1 cellular context compared by ENCODE assay signal in the genomic region with DNA sequence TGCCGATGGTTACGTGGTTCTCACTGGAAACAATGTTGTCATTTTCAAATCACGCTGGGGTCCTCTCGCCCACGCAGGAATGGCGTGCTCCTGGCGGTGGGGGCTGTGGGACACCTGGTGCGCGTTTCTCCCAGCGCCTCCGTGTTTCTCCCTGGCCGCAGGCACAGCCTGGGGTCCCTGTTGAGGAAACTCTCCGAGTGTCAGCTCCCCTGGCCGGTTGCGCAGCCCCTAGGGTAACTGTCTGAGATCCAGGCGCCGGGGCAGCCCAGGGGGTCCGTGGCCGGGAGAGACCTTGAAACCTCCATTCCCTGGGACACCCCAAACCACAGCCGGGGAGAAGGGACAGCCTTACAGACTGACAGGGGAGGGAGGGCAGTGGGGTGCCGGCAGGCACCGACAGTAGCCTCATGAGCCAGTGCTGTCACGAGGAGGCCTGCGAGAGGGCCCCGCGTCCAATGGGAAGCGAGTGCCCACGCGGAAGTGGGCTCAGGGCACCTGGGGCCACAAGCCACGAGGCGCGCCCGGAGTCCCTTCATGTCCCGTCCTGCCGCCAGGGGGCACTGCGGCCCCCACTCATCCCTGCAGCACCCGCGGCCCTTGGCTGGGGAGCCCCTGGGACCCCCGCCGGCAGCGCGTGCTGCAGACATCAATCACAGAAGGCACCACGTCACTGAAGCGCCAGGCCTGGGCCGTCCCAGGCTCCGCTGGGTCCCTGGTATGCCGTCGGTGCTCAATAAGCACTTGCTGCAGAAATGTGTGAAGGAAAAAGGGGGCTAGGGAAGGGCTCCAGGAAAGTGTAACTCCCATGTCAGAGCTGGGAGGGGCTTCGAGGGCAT.
TF ChIP-seq lines count a peak whose summit lies in the region.

No MANE protein-coding gene starts in this region.

TF ChIP-seq in HepG2, 621 proteins besides CTCF, POLR2A, EP300 and RAD21 (continued from another document and continues in another):
- TF ChIP-seq, protein P1, sequence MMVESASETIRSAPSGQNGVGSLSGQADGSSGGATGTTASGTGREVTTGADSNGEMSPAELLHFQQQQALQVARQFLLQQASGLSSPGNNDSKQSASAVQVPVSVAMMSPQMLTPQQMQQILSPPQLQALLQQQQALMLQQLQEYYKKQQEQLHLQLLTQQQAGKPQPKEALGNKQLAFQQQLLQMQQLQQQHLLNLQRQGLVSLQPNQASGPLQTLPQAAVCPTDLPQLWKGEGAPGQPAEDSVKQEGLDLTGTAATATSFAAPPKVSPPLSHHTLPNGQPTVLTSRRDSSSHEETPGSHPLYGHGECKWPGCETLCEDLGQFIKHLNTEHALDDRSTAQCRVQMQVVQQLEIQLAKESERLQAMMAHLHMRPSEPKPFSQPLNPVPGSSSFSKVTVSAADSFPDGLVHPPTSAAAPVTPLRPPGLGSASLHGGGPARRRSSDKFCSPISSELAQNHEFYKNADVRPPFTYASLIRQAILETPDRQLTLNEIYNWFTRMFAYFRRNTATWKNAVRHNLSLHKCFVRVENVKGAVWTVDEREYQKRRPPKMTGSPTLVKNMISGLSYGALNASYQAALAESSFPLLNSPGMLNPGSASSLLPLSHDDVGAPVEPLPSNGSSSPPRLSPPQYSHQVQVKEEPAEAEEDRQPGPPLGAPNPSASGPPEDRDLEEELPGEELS (CRISPR knock-in tag; IDR thresholded peaks at IDR 0.05): no peak
- TF ChIP-seq MZF1 (CRISPR knock-in tag; IDR thresholded peaks at IDR 0.05; ENCODE audit: borderline replicate concordance): no peak
- TF ChIP-seq, protein P2, sequence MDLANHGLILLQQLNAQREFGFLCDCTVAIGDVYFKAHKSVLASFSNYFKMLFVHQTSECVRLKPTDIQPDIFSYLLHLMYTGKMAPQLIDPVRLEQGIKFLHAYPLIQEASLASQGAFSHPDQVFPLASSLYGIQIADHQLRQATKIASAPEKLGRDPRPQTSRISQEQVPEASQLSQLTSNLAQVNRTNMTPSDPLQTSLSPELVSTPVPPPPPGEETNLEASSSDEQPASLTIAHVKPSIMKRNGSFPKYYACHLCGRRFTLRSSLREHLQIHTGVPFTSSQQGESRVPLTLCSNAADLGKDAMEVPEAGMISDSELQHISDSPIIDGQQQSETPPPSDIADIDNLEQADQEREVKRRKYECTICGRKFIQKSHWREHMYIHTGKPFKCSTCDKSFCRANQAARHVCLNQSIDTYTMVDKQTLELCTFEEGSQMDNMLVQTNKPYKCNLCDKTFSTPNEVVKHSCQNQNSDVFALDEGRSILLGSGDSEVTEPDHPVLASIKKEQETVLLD (CRISPR knock-in tag; IDR thresholded peaks at IDR 0.05; ENCODE audit: low read depth): no peak
- TF ChIP-seq, protein P3, sequence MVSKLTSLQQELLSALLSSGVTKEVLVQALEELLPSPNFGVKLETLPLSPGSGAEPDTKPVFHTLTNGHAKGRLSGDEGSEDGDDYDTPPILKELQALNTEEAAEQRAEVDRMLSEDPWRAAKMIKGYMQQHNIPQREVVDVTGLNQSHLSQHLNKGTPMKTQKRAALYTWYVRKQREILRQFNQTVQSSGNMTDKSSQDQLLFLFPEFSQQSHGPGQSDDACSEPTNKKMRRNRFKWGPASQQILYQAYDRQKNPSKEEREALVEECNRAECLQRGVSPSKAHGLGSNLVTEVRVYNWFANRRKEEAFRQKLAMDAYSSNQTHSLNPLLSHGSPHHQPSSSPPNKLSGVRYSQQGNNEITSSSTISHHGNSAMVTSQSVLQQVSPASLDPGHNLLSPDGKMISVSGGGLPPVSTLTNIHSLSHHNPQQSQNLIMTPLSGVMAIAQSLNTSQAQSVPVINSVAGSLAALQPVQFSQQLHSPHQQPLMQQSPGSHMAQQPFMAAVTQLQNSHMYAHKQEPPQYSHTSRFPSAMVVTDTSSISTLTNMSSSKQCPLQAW (CRISPR knock-in tag; IDR thresholded peaks at IDR 0.05): no peak
- TF ChIP-seq FOXM1 (CRISPR knock-in tag; IDR thresholded peaks at IDR 0.05): no peak
- 0 out of 2 replicates have a peak, but pooled peaks have one; percentile 20 for TF ChIP-seq ARHGAP35 (CRISPR knock-in tag; IDR thresholded peaks at IDR 0.05; ENCODE audit: borderline replicate concordance)
- TF ChIP-seq SP5 (CRISPR knock-in tag; IDR thresholded peaks at IDR 0.05; ENCODE audit: borderline replicate concordance, low read depth): no peak
- TF ChIP-seq ZNF572 (CRISPR knock-in tag; IDR thresholded peaks at IDR 0.05): no peak
- TF ChIP-seq ZNF205 (CRISPR knock-in tag; IDR thresholded peaks at IDR 0.05): no peak
- no peak for TF ChIP-seq ZFP62 (CRISPR knock-in tag; IDR thresholded peaks at IDR 0.05)
- TF ChIP-seq, protein P4, sequence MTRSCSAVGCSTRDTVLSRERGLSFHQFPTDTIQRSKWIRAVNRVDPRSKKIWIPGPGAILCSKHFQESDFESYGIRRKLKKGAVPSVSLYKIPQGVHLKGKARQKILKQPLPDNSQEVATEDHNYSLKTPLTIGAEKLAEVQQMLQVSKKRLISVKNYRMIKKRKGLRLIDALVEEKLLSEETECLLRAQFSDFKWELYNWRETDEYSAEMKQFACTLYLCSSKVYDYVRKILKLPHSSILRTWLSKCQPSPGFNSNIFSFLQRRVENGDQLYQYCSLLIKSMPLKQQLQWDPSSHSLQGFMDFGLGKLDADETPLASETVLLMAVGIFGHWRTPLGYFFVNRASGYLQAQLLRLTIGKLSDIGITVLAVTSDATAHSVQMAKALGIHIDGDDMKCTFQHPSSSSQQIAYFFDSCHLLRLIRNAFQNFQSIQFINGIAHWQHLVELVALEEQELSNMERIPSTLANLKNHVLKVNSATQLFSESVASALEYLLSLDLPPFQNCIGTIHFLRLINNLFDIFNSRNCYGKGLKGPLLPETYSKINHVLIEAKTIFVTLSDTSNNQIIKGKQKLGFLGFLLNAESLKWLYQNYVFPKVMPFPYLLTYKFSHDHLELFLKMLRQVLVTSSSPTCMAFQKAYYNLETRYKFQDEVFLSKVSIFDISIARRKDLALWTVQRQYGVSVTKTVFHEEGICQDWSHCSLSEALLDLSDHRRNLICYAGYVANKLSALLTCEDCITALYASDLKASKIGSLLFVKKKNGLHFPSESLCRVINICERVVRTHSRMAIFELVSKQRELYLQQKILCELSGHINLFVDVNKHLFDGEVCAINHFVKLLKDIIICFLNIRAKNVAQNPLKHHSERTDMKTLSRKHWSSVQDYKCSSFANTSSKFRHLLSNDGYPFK (CRISPR knock-in tag; IDR thresholded peaks at IDR 0.05; ENCODE audit: borderline replicate concordance): no peak
- TF ChIP-seq ZNF580 (CRISPR knock-in tag; IDR thresholded peaks at IDR 0.05; ENCODE audit: borderline replicate concordance, low read depth): 0 out of 2 replicates have a peak, but pooled peaks have one; percentile 26
- TF ChIP-seq ZNF552 (CRISPR knock-in tag; IDR thresholded peaks at IDR 0.05; ENCODE audit: borderline replicate concordance): no peak
- TF ChIP-seq, protein P5, sequence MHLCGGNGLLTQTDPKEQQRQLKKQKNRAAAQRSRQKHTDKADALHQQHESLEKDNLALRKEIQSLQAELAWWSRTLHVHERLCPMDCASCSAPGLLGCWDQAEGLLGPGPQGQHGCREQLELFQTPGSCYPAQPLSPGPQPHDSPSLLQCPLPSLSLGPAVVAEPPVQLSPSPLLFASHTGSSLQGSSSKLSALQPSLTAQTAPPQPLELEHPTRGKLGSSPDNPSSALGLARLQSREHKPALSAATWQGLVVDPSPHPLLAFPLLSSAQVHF (CRISPR knock-in tag; IDR thresholded peaks at IDR 0.05): no peak
- TF ChIP-seq ZNF766 (CRISPR knock-in tag; IDR thresholded peaks at IDR 0.05; ENCODE audit: borderline replicate concordance): no peak
- TF ChIP-seq THAP7 (CRISPR knock-in tag; IDR thresholded peaks at IDR 0.05): no peak
- no peak for TF ChIP-seq SMC3 (IDR thresholded peaks at IDR 0.05; ENCODE audit: low read length)
- TF ChIP-seq, protein P6, sequence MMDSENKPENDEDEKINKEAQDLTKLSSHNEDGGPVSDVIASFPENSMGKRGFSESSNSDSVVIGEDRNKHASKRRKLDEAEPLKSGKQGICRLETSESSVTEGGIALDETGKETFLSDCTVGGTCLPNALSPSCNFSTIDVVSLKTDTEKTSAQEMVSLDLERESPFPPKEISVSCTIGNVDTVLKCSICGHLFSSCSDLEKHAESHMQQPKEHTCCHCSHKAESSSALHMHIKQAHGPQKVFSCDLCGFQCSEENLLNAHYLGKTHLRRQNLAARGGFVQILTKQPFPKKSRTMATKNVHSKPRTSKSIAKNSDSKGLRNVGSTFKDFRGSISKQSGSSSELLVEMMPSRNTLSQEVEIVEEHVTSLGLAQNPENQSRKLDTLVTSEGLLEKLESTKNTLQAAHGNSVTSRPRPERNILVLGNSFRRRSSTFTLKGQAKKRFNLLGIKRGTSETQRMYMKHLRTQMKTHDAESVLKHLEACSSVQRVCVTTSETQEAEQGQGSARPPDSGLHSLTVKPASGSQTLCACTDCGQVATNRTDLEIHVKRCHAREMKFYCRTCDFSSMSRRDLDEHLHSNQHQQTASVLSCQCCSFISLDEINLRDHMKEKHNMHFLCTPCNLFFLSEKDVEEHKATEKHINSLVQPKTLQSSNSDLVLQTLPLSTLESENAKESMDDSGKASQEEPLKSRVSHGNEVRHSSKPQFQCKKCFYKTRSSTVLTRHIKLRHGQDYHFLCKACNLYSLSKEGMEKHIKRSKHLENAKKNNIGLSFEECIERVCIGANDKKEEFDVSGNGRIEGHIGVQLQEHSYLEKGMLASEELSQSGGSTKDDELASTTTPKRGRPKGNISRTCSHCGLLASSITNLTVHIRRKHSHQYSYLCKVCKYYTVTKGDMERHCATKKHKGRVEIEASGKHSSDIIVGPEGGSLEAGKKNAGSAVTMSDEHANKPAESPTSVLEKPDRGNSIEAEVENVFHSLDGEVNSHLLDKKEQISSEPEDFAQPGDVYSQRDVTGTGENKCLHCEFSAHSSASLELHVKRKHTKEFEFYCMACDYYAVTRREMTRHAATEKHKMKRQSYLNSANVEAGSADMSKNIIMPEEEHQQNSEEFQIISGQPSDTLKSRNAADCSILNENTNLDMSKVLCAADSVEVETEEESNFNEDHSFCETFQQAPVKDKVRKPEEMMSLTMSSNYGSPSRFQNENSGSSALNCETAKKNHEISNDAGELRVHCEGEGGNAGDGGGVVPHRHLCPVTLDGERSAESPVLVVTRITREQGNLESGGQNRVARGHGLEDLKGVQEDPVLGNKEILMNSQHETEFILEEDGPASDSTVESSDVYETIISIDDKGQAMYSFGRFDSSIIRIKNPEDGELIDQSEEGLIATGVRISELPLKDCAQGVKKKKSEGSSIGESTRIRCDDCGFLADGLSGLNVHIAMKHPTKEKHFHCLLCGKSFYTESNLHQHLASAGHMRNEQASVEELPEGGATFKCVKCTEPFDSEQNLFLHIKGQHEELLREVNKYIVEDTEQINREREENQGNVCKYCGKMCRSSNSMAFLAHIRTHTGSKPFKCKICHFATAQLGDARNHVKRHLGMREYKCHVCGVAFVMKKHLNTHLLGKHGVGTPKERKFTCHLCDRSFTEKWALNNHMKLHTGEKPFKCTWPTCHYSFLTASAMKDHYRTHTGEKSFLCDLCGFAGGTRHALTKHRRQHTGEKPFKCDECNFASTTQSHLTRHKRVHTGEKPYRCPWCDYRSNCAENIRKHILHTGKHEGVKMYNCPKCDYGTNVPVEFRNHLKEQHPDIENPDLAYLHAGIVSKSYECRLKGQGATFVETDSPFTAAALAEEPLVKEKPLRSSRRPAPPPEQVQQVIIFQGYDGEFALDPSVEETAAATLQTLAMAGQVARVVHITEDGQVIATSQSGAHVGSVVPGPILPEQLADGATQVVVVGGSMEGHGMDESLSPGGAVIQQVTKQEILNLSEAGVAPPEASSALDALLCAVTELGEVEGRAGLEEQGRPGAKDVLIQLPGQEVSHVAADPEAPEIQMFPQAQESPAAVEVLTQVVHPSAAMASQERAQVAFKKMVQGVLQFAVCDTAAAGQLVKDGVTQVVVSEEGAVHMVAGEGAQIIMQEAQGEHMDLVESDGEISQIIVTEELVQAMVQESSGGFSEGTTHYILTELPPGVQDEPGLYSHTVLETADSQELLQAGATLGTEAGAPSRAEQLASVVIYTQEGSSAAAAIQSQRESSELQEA (CRISPR knock-in tag; IDR thresholded peaks at IDR 0.05; ENCODE audit: not compliant biosample characterization): peak; percentile 25
- TF ChIP-seq, protein P7, sequence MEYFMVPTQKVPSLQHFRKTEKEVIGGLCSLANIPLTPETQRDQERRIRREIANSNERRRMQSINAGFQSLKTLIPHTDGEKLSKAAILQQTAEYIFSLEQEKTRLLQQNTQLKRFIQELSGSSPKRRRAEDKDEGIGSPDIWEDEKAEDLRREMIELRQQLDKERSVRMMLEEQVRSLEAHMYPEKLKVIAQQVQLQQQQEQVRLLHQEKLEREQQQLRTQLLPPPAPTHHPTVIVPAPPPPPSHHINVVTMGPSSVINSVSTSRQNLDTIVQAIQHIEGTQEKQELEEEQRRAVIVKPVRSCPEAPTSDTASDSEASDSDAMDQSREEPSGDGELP (IDR thresholded peaks at IDR 0.05; ENCODE audit: borderline replicate concordance, low read depth): no peak
- TF ChIP-seq MXD4 (CRISPR knock-in tag; IDR thresholded peaks at IDR 0.05): peak; percentile 55; the same call in 1 of the 2 replicates
- TF ChIP-seq ZNF138 (CRISPR knock-in tag; IDR thresholded peaks at IDR 0.05; ENCODE audit: low read depth): no peak
- no peak for TF ChIP-seq HOXA9 (CRISPR knock-in tag; IDR thresholded peaks at IDR 0.05; ENCODE audit: borderline replicate concordance)
- TF ChIP-seq ZNF878 (CRISPR knock-in tag; IDR thresholded peaks at IDR 0.05): no peak
- TF ChIP-seq ZBTB37 (CRISPR knock-in tag; IDR thresholded peaks at IDR 0.05): no peak
- TF ChIP-seq, protein P8, sequence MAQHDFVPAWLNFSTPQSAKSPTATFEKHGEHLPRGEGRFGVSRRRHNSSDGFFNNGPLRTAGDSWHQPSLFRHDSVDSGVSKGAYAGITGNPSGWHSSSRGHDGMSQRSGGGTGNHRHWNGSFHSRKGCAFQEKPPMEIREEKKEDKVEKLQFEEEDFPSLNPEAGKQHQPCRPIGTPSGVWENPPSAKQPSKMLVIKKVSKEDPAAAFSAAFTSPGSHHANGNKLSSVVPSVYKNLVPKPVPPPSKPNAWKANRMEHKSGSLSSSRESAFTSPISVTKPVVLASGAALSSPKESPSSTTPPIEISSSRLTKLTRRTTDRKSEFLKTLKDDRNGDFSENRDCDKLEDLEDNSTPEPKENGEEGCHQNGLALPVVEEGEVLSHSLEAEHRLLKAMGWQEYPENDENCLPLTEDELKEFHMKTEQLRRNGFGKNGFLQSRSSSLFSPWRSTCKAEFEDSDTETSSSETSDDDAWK (CRISPR knock-in tag; IDR thresholded peaks at IDR 0.05): no peak
- TF ChIP-seq PRMT3 (CRISPR knock-in tag; IDR thresholded peaks at IDR 0.05; ENCODE audit: borderline replicate concordance, low read depth): no peak
- TF ChIP-seq U2AF1 (optimal IDR thresholded peaks at IDR 0.05; ENCODE audit: low read depth, low read length): no peak
